Comparison of ENCODE assay signal across 12 cellular contexts in the genomic region with DNA sequence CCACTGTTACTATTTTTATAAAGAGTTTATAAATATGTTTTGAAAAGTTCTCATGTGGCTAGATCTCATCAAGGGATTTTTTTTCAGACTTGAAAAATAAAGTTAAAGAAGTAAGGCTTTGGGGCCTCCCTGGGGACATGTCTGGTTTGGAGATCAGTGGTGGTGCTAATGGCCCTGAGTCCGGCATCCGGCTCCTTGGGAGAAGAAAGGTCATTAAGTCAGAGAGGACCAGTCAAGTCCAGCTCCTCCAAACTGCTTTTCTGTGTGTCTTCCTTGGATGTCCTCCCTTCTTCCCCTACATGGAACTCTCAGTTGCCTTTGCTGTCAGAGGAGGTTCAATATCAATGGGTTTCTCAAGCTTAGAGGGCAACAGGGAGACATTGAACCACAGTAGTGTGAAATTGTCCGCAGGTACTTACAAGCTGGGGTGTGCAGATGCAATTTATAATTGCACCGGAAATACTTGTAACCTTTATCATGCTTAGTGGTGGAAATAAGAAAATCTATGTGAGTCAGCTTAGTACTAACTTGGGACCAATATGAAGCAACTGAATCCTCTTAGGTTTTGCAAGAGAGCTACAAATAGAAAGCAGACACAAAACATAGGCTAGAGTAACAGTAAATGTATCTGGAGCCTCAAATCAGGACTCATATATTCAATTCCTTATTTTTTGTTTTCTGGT.
DNase-seq lines count a peak whose midpoint lies in the region; ATAC-seq and TF ChIP-seq lines count a peak whose summit lies in the region.
"Had no signal": no experiment of that assay in that cellular context is flagged by ENCODE, and none has a peak within 500 bp of the region (broad histone marks: within the 10 kb centered on the region; RNA-seq: fewer than 3 reads in every experiment).

No MANE protein-coding gene starts in this region.

- H2BK120ac ChIP-seq in H9 (ENCODE audit: low read depth, low read length, poor library complexity, severe bottlenecking) = no peak overlapping the region

- TF ChIP-seq POLR2A in gastrocnemius medialis (IDR thresholded peaks at IDR 0.05) = no peak

- no peak overlapping the region for H4K91ac ChIP-seq in H9 (ENCODE audit: insufficient read length, low read depth, low read length)

- H4K5ac ChIP-seq in H9 (ENCODE audit: insufficient read length, low read depth, low read length) = no peak overlapping the region

- peaks cover 0 to 5% (median 0%) of the 10 kb centered on the region in 3 experiments; a peak in 2 of 7 replicates for H3K36me3 Mint-ChIP-seq in H9 (ENCODE audit: insufficient read depth in 1 of 3, low read depth in 3 of 3)
- H3K36me3 Mint-ChIP-seq: natural killer cell had no signal

- H4K20me1 ChIP-seq in H9 (ENCODE audit: control insufficient read depth, insufficient read depth, insufficient read length) = no peaks in the 10 kb centered on the region

- H2BK12ac ChIP-seq in H9 (ENCODE audit: insufficient read length, low read depth, low read length) = no peak overlapping the region

- TF ChIP-seq CTCF in epithelial cell of esophagus (IDR thresholded peaks at IDR 0.05; ENCODE audit: insufficient read depth, low read depth, low read length, missing control alignments) (no peak), gastrocnemius medialis (IDR thresholded peaks at IDR 0.05 in 4 of 5, conservative IDR thresholded peaks at IDR 0.05 in 1 of 5) (no peak), GM13976 (IDR thresholded peaks at IDR 0.05; ENCODE audit: borderline replicate concordance, control extremely low read depth, extremely low read depth, insufficient read depth, missing control alignments) (no peak), H9 (conservative IDR thresholded peaks at IDR 0.05) (no peak)

- no peak overlapping the region for H3K18ac ChIP-seq in H9 (ENCODE audit: insufficient read length, low read depth, low read length)

- H2BK5ac ChIP-seq in H9 (ENCODE audit: insufficient read length, low read length) = no peak overlapping the region

- no peak overlapping the region for H2BK20ac ChIP-seq in H9 (ENCODE audit: low read depth, low read length, poor library complexity, severe bottlenecking)

- H3K4me3 Mint-ChIP-seq in H9 = no peak overlapping the region
- H3K4me3 Mint-ChIP-seq: natural killer cell had no signal

- H3K27me3 Mint-ChIP-seq in H9 (ENCODE audit: low read depth) = no peaks in the 10 kb centered on the region

- no peak overlapping the region for H3T11ph ChIP-seq in H9 (ENCODE audit: low read length)

- H3K23me2 ChIP-seq in H9 (ENCODE audit: insufficient read length, low read depth, low read length, poor library complexity, severe bottlenecking) = no peaks in the 10 kb centered on the region

- H3K9ac ChIP-seq in H9 (ENCODE audit: extremely low read depth, insufficient read length, low read length) = no peak overlapping the region

- no peaks in the 10 kb centered on the region for H3K27me3 ChIP-seq in gastrocnemius medialis
- no peaks in the 10 kb centered on the region for H3K27me3 ChIP-seq in effector memory CD4-positive, alpha-beta T cell (replicated peaks; ENCODE audit: control insufficient read depth, insufficient read depth, low read length, poor library complexity, severe bottlenecking)
- no peaks in the 10 kb centered on the region for H3K27me3 ChIP-seq in H9 (ENCODE audit: insufficient read depth, low read length)

- peaks cover 3% of the 10 kb centered on the region for H3K79me1 ChIP-seq in H9 (ENCODE audit: insufficient read depth, low read depth, low read length, poor library complexity, severe bottlenecking)

- peaks cover 39 to 55% of the 10 kb centered on the region in 2 experiments for H3K4me1 Mint-ChIP-seq in H9
- H3K4me1 Mint-ChIP-seq: natural killer cell had no signal

- H3K79me2 ChIP-seq in H9 (ENCODE audit: insufficient read depth, low read length) = peaks cover 6% of the 10 kb centered on the region; the same call in 1 of the 2 replicates

- H3K23ac ChIP-seq in H9 (ENCODE audit: insufficient read length, low read depth, low read length) = no peak overlapping the region

- no peak overlapping the region for H2AK5ac ChIP-seq in H9 (ENCODE audit: insufficient read length, low read length)

- no peaks in the 10 kb centered on the region for H3K36me3 ChIP-seq in gastrocnemius medialis
- no peaks in the 10 kb centered on the region for H3K36me3 ChIP-seq in effector memory CD4-positive, alpha-beta T cell (ENCODE audit: control insufficient read depth, insufficient read depth, low read length)

- H3K4me1 ChIP-seq in gastrocnemius medialis (peaks cover 69 to 84% of the 10 kb centered on the region in 2 donors), H9 (ENCODE audit: insufficient read depth, low read length) (peaks cover 2% of the 10 kb centered on the region; the same call in 1 of the 2 replicates)
- H3K4me1 ChIP-seq in effector memory CD4-positive, alpha-beta T cell (ENCODE audit: control insufficient read depth, insufficient read depth, low read length, poor library complexity, severe bottlenecking) = no peaks in the 10 kb centered on the region

- no peak overlapping the region for H3K56ac ChIP-seq in H9 (ENCODE audit: insufficient read length, low read depth, low read length)

- H3K4me2 ChIP-seq in H9 (ENCODE audit: insufficient read depth, insufficient read length, low read length) = no peak overlapping the region

- no CpG with 5 or more reads among the region's 4 CpGs for WGBS in H9 (ENCODE audit: extremely low coverage, insufficient read length, low lambda C conversion rate)

- H2AFZ ChIP-seq in H9 (ENCODE audit: low read length) = no peak overlapping the region

- intact Hi-C loops in gastrocnemius medialis (cut with DNase I; ENCODE audit: low total_unique reads) = loop anchor here (2.0 to 10.0 kb wide), 2 partner anchors 142 to 214 kb away; no protein-coding TSS in a partner anchor

- DNase-seq in GM03348 (ENCODE audit: low spot score) (peak; percentile 79), NOMO-1 treated with dmso at 0.1 percent for 144 hours (lab: John Stamatoyannopoulos, UW; ENCODE audit: unreplicated experiment) (peak; percentile 69), epithelial cell of esophagus (ENCODE audit: low read depth) (peak; percentile 85), gastrocnemius medialis (no peak), GM13976 (ENCODE audit: low spot score) (no peak), H9 (no peak)
- DNase-seq in effector memory CD4-positive, alpha-beta T cell = no peak
- DNase-seq: amygdala; DMS53; natural killer cell; stimulated activated CD4-positive, alpha-beta T cell treated with anti-CD3 and anti-CD28 coated beads, Interleukin-12 subunit alpha, Interleukin-12 subunit beta, amount 100 ng/mL, for 4 hours had no signal

- H3K9me3 ChIP-seq in gastrocnemius medialis = no peaks in the 10 kb centered on the region
- H3K9me3 ChIP-seq in effector memory CD4-positive, alpha-beta T cell (ENCODE audit: control insufficient read depth, low read length) = no peaks in the 10 kb centered on the region
- no peaks in the 10 kb centered on the region for H3K9me3 ChIP-seq in H9 (ENCODE audit: control insufficient read depth, low read depth, low read length)

- H3K14ac ChIP-seq in H9 (ENCODE audit: insufficient read depth, low read length) = no peak overlapping the region

- H3K4me3 ChIP-seq in epithelial cell of esophagus (ENCODE audit: low read length) (no peak overlapping the region), gastrocnemius medialis (no peak overlapping the region)
- H3K4me3 ChIP-seq in effector memory CD4-positive, alpha-beta T cell (ENCODE audit: insufficient read depth, low read depth, low read length, poor library complexity, severe bottlenecking) = no peak overlapping the region

- H3K4ac ChIP-seq in H9 (ENCODE audit: low read depth, low read length) = no peak overlapping the region

- H4K8ac ChIP-seq in H9 (replicated peaks; ENCODE audit: insufficient read length, low read depth, low read length) = no peak overlapping the region

- no peak overlapping the region for H2BK15ac ChIP-seq in H9 (ENCODE audit: low read depth, low read length)

- in situ Hi-C loops in gastrocnemius medialis (cut with MboI; ENCODE audit: low sequenced_read_pairs in 4 of 4) (loop anchor here in 3 of 4 donors (10.0 to 25.0 kb wide), 2 partner anchors 131 to 144 kb away; partner anchors contain the start of gene TEAD1 (in 1 of the 3)), GM13976 (cut with MboI; ENCODE audit: low sequenced_read_pairs, unreplicated experiment) (no loop called here)

- H3K27ac ChIP-seq in gastrocnemius medialis (peak overlapping the region; percentile 83 to 91 (median 87)), H9 (ENCODE audit: insufficient read length, low read depth, low read length) (no peak overlapping the region)
- H3K27ac ChIP-seq in effector memory CD4-positive, alpha-beta T cell (ENCODE audit: insufficient read depth, low read length, poor library complexity, severe bottlenecking) = no peak overlapping the region

- ATAC-seq in gastrocnemius medialis (peak; percentile 88 to 90), HG03175 (IDR thresholded peaks at IDR 0.05; ENCODE audit: unreplicated experiment) (no peak)
- ATAC-seq: natural killer cell had no signal

- no peak overlapping the region for H3K27ac Mint-ChIP-seq in H9
- H3K27ac Mint-ChIP-seq: natural killer cell had no signal

- H3K9me3 Mint-ChIP-seq in H9 = no peaks in the 10 kb centered on the region
- H3K9me3 Mint-ChIP-seq: natural killer cell had no signal

Comparison
In these comparisons a context has a peak if more than half of its experiments do, and no peak if none do; other contexts are left out.
1. DNase-seq: peak in GM03348 (single experiment), NOMO-1 treated with dmso at 0.1 percent for 144 hours (single experiment) and epithelial cell of esophagus (single experiment); none in gastrocnemius medialis (0 of 2), effector memory CD4-positive, alpha-beta T cell (0 of 3), GM13976 (single experiment) and H9 (single experiment).
2. H3K27ac ChIP-seq: peak in gastrocnemius medialis (4 of 4); none in effector memory CD4-positive, alpha-beta T cell (single experiment) and H9 (single experiment).